ENCODE assay signal across 9 cellular contexts in the genomic region with DNA sequence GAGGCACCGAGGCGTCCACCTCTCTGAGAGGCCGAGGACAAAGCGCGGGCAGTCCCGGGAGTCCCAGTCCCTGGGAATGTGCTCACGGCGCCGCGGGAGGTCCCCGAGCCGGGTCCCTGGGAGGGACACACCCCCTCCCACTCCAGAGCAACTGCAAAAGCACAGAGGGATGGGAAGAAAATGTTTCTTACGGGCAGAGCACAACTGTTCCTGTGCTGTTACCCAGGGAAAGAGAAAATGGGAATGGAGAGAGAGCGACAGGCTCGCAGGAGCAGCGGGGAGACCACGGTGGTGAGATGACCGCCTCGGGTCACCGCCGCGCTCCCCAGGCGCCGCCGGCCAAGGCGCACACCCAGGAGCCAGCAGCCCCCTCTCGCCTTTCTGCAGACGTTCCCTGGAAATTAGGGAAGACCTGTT. TPM values are rescaled to one million over a fixed set of nuclear protein-coding genes. Genes with fewer than 3 reads are reported as not detected.
DNase-seq lines count a peak whose midpoint lies in the region; ATAC-seq lines count a peak whose summit lies in the region.
"Had no signal": no experiment of that assay in that cellular context is flagged by ENCODE, and none has a peak within 500 bp of the region (broad histone marks: within the 10 kb centered on the region; RNA-seq: fewer than 3 reads in every experiment).

No MANE protein-coding gene starts in this region.

- CTCF ChIA-PET in activated CD8-positive, alpha-beta T cell treated with anti-CD3 and anti-CD28 coated beads, Interleukin-2, amount 10 ng/mL, durations not matched to agents 7 days and 5 days (lab: Charles Lee), result interaction anchor here (1.3 kb wide), 1 partner anchor 37 kb away, joined by 3 read pairs; no protein-coding TSS in a partner anchor

- peak overlapping the region; percentile 97 for H3K9ac ChIP-seq in ES-I3 (ENCODE audit: low read depth, low read length)

- H3K9me3 ChIP-seq in ES-I3 (ENCODE audit: control insufficient read depth, insufficient read depth, low read length), result no peaks in the 10 kb centered on the region

- no peaks in the 10 kb centered on the region for H3K36me3 ChIP-seq in ES-I3 (ENCODE audit: insufficient read depth, low read length)

- no peak for DNase-seq in activated CD8-positive, alpha-beta T cell treated with anti-CD3 and anti-CD28 coated beads, Interleukin-2, amount 10 ng/mL, durations not matched to agents 7 days and 5 days
- DNase-seq in GDM1 (lab: John Stamatoyannopoulos, UW) (no peak), cerebellar nuclear complex (lab: John Stamatoyannopoulos, UW) (no peak)

- no peak overlapping the region for H3K27ac Mint-ChIP-seq in activated CD8-positive, alpha-beta T cell treated with anti-CD3 and anti-CD28 coated beads, Interleukin-2, amount 10 ng/mL, durations not matched to agents 7 days and 5 days

- no peaks in the 10 kb centered on the region for H3K36me3 Mint-ChIP-seq in activated CD8-positive, alpha-beta T cell treated with anti-CD3 and anti-CD28 coated beads, Interleukin-2, amount 10 ng/mL, durations not matched to agents 7 days and 5 days (ENCODE audit: low read depth)

- H3K9me3 Mint-ChIP-seq in activated CD8-positive, alpha-beta T cell treated with anti-CD3 and anti-CD28 coated beads, Interleukin-2, amount 10 ng/mL, durations not matched to agents 7 days and 5 days (ENCODE audit: insufficient read depth), result no peaks in the 10 kb centered on the region

- H3K27ac ChIP-seq in skin epidermis, result peak overlapping the region in 20 of 21 experiments; percentile 50 to 96 (median 85)

- POLR2A ChIA-PET in activated CD8-positive, alpha-beta T cell treated with anti-CD3 and anti-CD28 coated beads, Interleukin-2, amount 10 ng/mL, durations not matched to agents 7 days and 5 days (lab: Charles Lee), result no interaction called here

- H3K4me3 ChIP-seq in iPS-11a (ENCODE audit: low read depth, low read length) (peak overlapping the region; percentile 69), skin epidermis (peak overlapping the region; percentile 44 to 83 (median 60))

- H3K4me1 Mint-ChIP-seq in activated CD8-positive, alpha-beta T cell treated with anti-CD3 and anti-CD28 coated beads, Interleukin-2, amount 10 ng/mL, durations not matched to agents 7 days and 5 days (ENCODE audit: low read depth), result peaks cover 41% of the 10 kb centered on the region

- peaks cover 64% of the 10 kb centered on the region for H3K27me3 Mint-ChIP-seq in activated CD8-positive, alpha-beta T cell treated with anti-CD3 and anti-CD28 coated beads, Interleukin-2, amount 10 ng/mL, durations not matched to agents 7 days and 5 days (ENCODE audit: low read depth)

- peak; percentile 0 for ATAC-seq in HG02852 (IDR thresholded peaks at IDR 0.05; ENCODE audit: unreplicated experiment)
- ATAC-seq in activated CD8-positive, alpha-beta T cell treated with anti-CD3 and anti-CD28 coated beads, Interleukin-2, amount 10 ng/mL, durations not matched to agents 7 days and 5 days, result peak; percentile 3
- ATAC-seq in HG03097 (IDR thresholded peaks at IDR 0.05; ENCODE audit: low FRiP score, unreplicated experiment), result no peak

- peak overlapping the region; percentile 72 for H3K4me3 Mint-ChIP-seq in activated CD8-positive, alpha-beta T cell treated with anti-CD3 and anti-CD28 coated beads, Interleukin-2, amount 10 ng/mL, durations not matched to agents 7 days and 5 days

- no peaks in the 10 kb centered on the region for H3K4me1 ChIP-seq in ES-I3 (ENCODE audit: insufficient read depth, low read length)

RNA-seq across cellular contexts. Expression of a gene that starts 1.2 kb away (rescaled TPM):
- under 1 TPM in 1 of 2 experiments, not detected in 1; 0.03 TPM for total RNA-seq in activated CD8-positive, alpha-beta T cell treated with anti-CD3 and anti-CD28 coated beads, Interleukin-2, amount 10 ng/mL, durations not matched to agents 7 days and 5 days
- total RNA-seq: T-helper 1 cell treated with Interleukin-12 subunit alpha and Interleukin-12 subunit beta and Interleukin-4 antibody, amounts not matched to agents 30 ng/mL and 1 ng/mL, for 36 hours had no signal
